ENCODE assay signal across 8 cellular contexts in genomic region chr4:81648576-81649272, GRCh38.
DNase-seq lines count a peak whose midpoint lies in the region; ATAC-seq lines count a peak whose summit lies in the region.

No MANE protein-coding gene starts in this region.

- H3K27ac ChIP-seq in effector memory CD4-positive, alpha-beta T cell (ENCODE audit: insufficient read depth, low read length, poor library complexity, severe bottlenecking), result no peak overlapping the region

- no peak overlapping the region for H3K4me3 ChIP-seq in H7 (ENCODE audit: insufficient read depth, low read depth, low read length)
- no peak overlapping the region for H3K4me3 ChIP-seq in effector memory CD4-positive, alpha-beta T cell (ENCODE audit: insufficient read depth, low read depth, low read length, poor library complexity, severe bottlenecking)

- peak; percentile 62 to 63 for ATAC-seq in activated CD4-positive, CD25-positive, alpha-beta regulatory T cell treated with anti-CD3 and anti-CD28 coated beads, Interleukin-2, amount 50 U/mL, for 24 hours
- ATAC-seq in HG03060 (IDR thresholded peaks at IDR 0.05; ENCODE audit: low read depth, unreplicated experiment), result peak; percentile 89

- peak overlapping the region; percentile 40 to 67 (median 53) for H3K4me3 Mint-ChIP-seq in immature natural killer cell

- peaks cover 25% of the 10 kb centered on the region for H3K27me3 ChIP-seq in H7 (ENCODE audit: control insufficient read depth, insufficient read depth, low read length)
- no peaks in the 10 kb centered on the region for H3K27me3 ChIP-seq in effector memory CD4-positive, alpha-beta T cell (replicated peaks; ENCODE audit: control insufficient read depth, insufficient read depth, low read length, poor library complexity, severe bottlenecking)

- no peak for DNase-seq in activated CD4-positive, CD25-positive, alpha-beta regulatory T cell treated with anti-CD3 and anti-CD28 coated beads, Interleukin-2, amount 50 U/mL, for 72 hours
- DNase-seq in T-helper 1 cell, result peak in 3 of 5 donors; percentile 1 to 55 (median 2)
- peak; percentile 63 to 67 (median 66) for DNase-seq in immature natural killer cell
- no peak for DNase-seq in H7
- DNase-seq in effector memory CD4-positive, alpha-beta T cell, result no peak
- DNase-seq in NCI-H524 treated with DMSO at 0.1 percent for 48 hours (lab: John Stamatoyannopoulos, UW), result no peak

- H3K36me3 Mint-ChIP-seq in immature natural killer cell, result peaks cover 0 to 4% (median 0%) of the 10 kb centered on the region in 3 donors

- H3K4me1 ChIP-seq in effector memory CD4-positive, alpha-beta T cell (ENCODE audit: control insufficient read depth, insufficient read depth, low read length, poor library complexity, severe bottlenecking), result no peaks in the 10 kb centered on the region

- H3K9me3 ChIP-seq in effector memory CD4-positive, alpha-beta T cell (ENCODE audit: control insufficient read depth, low read length), result no peaks in the 10 kb centered on the region

- peak overlapping the region; percentile 1 to 47 (median 20) for H3K27ac Mint-ChIP-seq in immature natural killer cell

- H3K27me3 Mint-ChIP-seq in immature natural killer cell (ENCODE audit: low read depth in 3 of 3), result peaks cover 3 to 13% (median 11%) of the 10 kb centered on the region in 3 donors

- H3K36me3 ChIP-seq in H7 (replicated peaks; ENCODE audit: control insufficient read depth, insufficient read depth, low read length), result no peaks in the 10 kb centered on the region
- H3K36me3 ChIP-seq in effector memory CD4-positive, alpha-beta T cell (ENCODE audit: control insufficient read depth, insufficient read depth, low read length), result no peaks in the 10 kb centered on the region

- peaks cover 36 to 45% of the 10 kb centered on the region in 2 donors for H3K4me1 Mint-ChIP-seq in immature natural killer cell

- H3K9me3 Mint-ChIP-seq in immature natural killer cell, result no peaks in the 10 kb centered on the region

Comparison
In these comparisons a context has a peak if more than half of its experiments do, and no peak if none do; other contexts are left out.
1. DNase-seq: peak in T-helper 1 cell (3 of 5) and immature natural killer cell (3 of 3); none in activated CD4-positive, CD25-positive, alpha-beta regulatory T cell treated with anti-CD3 and anti-CD28 coated beads, Interleukin-2, amount 50 U/mL, for 72 hours (single experiment), H7 (single experiment), effector memory CD4-positive, alpha-beta T cell (0 of 3) and NCI-H524 treated with DMSO at 0.1 percent for 48 hours (single experiment).